ENCODE assay signal across 16 cellular contexts in genomic region chr9:131101207-131101964, GRCh38.
"Had no signal": no experiment of that assay in that cellular context is flagged by ENCODE, and none has a peak within 500 bp of the region (broad histone marks: within the 10 kb centered on the region; RNA-seq: fewer than 3 reads in every experiment).

No MANE protein-coding gene starts in this region.

- H3K36me3 Mint-ChIP-seq: activated naive CD8-positive, alpha-beta T cell treated with anti-CD3 and anti-CD28 coated beads, Interleukin-2, amount 10 ng/mL, durations not matched to agents 7 days and 5 days had no signal

- H3K4me3 ChIP-seq: right lobe of liver, smooth muscle cell, stomach had no signal

- DNase-seq: activated CD4-positive, alpha-beta T cell treated with anti-CD3 and anti-CD28 coated beads, Interleukin-2, amount 50 U/mL, for 1 hour; activated CD4-positive, CD25-positive, alpha-beta regulatory T cell; activated CD8-positive, alpha-beta memory T cell treated with anti-CD3 and anti-CD28 coated beads for 24 hours; activated naive CD4-positive, alpha-beta T cell; activated naive CD8-positive, alpha-beta T cell treated with anti-CD3 and anti-CD28 coated beads, Interleukin-2, amount 10 ng/mL, durations not matched to agents 7 days and 5 days; activated T-cell treated with anti-CD3 and anti-CD28 coated beads for 4 hours; anterior cingulate cortex; brain microvascular endothelial cell; cerebellar nuclear complex; effector memory CD4-positive, alpha-beta T cell; foreskin melanocyte; nephron progenitor cell; right lobe of liver; stomach had no signal

- H3K9me3 ChIP-seq: right lobe of liver, stomach, thoracic aorta had no signal

- H3K27ac ChIP-seq: brain microvascular endothelial cell, right lobe of liver, stomach had no signal

- H3K9me3 Mint-ChIP-seq: activated naive CD8-positive, alpha-beta T cell treated with anti-CD3 and anti-CD28 coated beads, Interleukin-2, amount 10 ng/mL, durations not matched to agents 7 days and 5 days; nephron progenitor cell had no signal

- H3K4me3 Mint-ChIP-seq: activated naive CD8-positive, alpha-beta T cell treated with anti-CD3 and anti-CD28 coated beads, Interleukin-2, amount 10 ng/mL, durations not matched to agents 7 days and 5 days; nephron progenitor cell had no signal

- ATAC-seq: right lobe of liver had no signal

- H3K27ac Mint-ChIP-seq: activated naive CD8-positive, alpha-beta T cell treated with anti-CD3 and anti-CD28 coated beads, Interleukin-2, amount 10 ng/mL, durations not matched to agents 7 days and 5 days had no signal

- H3K36me3 ChIP-seq: brain microvascular endothelial cell, right lobe of liver, stomach, thoracic aorta had no signal
